ENCODE assay signal across 18 cellular contexts in genomic region chr2:82650038-82650437, GRCh38.
"Had no signal": no experiment of that assay in that cellular context is flagged by ENCODE, and none has a peak within 500 bp of the region (broad histone marks: within the 10 kb centered on the region; RNA-seq: fewer than 3 reads in every experiment).

No MANE protein-coding gene starts in this region.

- H3K27ac ChIP-seq: brain microvascular endothelial cell, gastroesophageal sphincter, left ventricle myocardium inferior, psoas muscle, sigmoid colon, suprapubic skin had no signal

- H3K9me3 ChIP-seq: gastroesophageal sphincter, psoas muscle, sigmoid colon, suprapubic skin had no signal

- H3K36me3 Mint-ChIP-seq: activated CD8-positive, alpha-beta memory T cell treated with anti-CD3 and anti-CD28 coated beads, Interleukin-2, amount 10 ng/mL, durations not matched to agents 7 days and 5 days; memory B cell; type B pancreatic cell had no signal

- H3K27me3 Mint-ChIP-seq: activated CD8-positive, alpha-beta memory T cell treated with anti-CD3 and anti-CD28 coated beads, Interleukin-2, amount 10 ng/mL, durations not matched to agents 7 days and 5 days; activated T-cell treated with anti-CD3 and anti-CD28 coated beads, Interleukin-2, amount 50 U/mL, for 24 hours; memory B cell; type B pancreatic cell had no signal

- H3K36me3 ChIP-seq: brain microvascular endothelial cell, gastroesophageal sphincter, left ventricle myocardium inferior, sigmoid colon, suprapubic skin had no signal

- H3K4me3 ChIP-seq: gastroesophageal sphincter, left ventricle myocardium inferior, psoas muscle, sigmoid colon, suprapubic skin had no signal

- DNase-seq: activated CD4-positive, alpha-beta T cell treated with anti-CD3 and anti-CD28 coated beads, Interleukin-2, amount 50 U/mL, for 4 hours; activated CD8-positive, alpha-beta memory T cell treated with anti-CD3 and anti-CD28 coated beads, Interleukin-2, amount 10 ng/mL, durations not matched to agents 7 days and 5 days; activated effector memory CD4-positive, alpha-beta T cell treated with anti-CD3 and anti-CD28 coated beads, Interleukin-2, amount 50 U/mL, for 16 hours; activated T-cell treated with anti-CD3 and anti-CD28 coated beads, Interleukin-2, amount 50 U/mL, for 24 hours; brain microvascular endothelial cell; kidney; left ventricle myocardium inferior; psoas muscle; sigmoid colon; stimulated activated CD4-positive, alpha-beta T cell treated with anti-CD3 and anti-CD28 coated beads, Interleukin-12 subunit alpha, Interleukin-12 subunit beta, amount 100 ng/mL, for 4 hours; stimulated activated naive CD4-positive, alpha-beta T cell treated with Interleukin-2 at 50 U/mL for 16 hours had no signal

- H3K4me1 ChIP-seq: gastroesophageal sphincter, left ventricle myocardium inferior, psoas muscle, sigmoid colon, suprapubic skin had no signal

- H3K4me1 Mint-ChIP-seq: activated CD8-positive, alpha-beta memory T cell treated with anti-CD3 and anti-CD28 coated beads, Interleukin-2, amount 10 ng/mL, durations not matched to agents 7 days and 5 days; memory B cell; nephron had no signal

- ATAC-seq: activated CD4-positive, CD25-positive, alpha-beta regulatory T cell treated with anti-CD3 and anti-CD28 coated beads, Interleukin-2, amount 50 U/mL, for 24 hours; activated CD8-positive, alpha-beta memory T cell treated with anti-CD3 and anti-CD28 coated beads, Interleukin-2, amount 10 ng/mL, durations not matched to agents 7 days and 5 days; activated naive CD4-positive, alpha-beta T cell treated with anti-CD3 and anti-CD28 coated beads, Interleukin-2, amount 50 U/mL, for 72 hours; gastroesophageal sphincter; psoas muscle had no signal

- H3K27me3 ChIP-seq: brain microvascular endothelial cell, gastroesophageal sphincter, sigmoid colon, suprapubic skin had no signal

- H3K27ac Mint-ChIP-seq: activated CD8-positive, alpha-beta memory T cell treated with anti-CD3 and anti-CD28 coated beads, Interleukin-2, amount 10 ng/mL, durations not matched to agents 7 days and 5 days; activated naive CD4-positive, alpha-beta T cell treated with anti-CD3 and anti-CD28 coated beads, Interleukin-2, amount 50 U/mL, for 72 hours; activated T-cell treated with anti-CD3 and anti-CD28 coated beads, Interleukin-2, amount 50 U/mL, for 24 hours; memory B cell; nephron; type B pancreatic cell had no signal

- H3K4me3 Mint-ChIP-seq: activated CD8-positive, alpha-beta memory T cell treated with anti-CD3 and anti-CD28 coated beads, Interleukin-2, amount 10 ng/mL, durations not matched to agents 7 days and 5 days; activated T-cell treated with anti-CD3 and anti-CD28 coated beads, Interleukin-2, amount 50 U/mL, for 24 hours; memory B cell; nephron; type B pancreatic cell had no signal

- H3K9me3 Mint-ChIP-seq: type B pancreatic cell had no signal
